Comparison of ENCODE assay signal across 1 cellular context in genomic region chr18:76819411-76820136, GRCh38.
TF ChIP-seq lines count a peak whose summit lies in the region.

No MANE protein-coding gene starts in this region.

TF ChIP-seq in HCT116, 20 proteins besides CTCF, POLR2A, EP300 and RAD21 (continued from another document):
- TF ChIP-seq ZBTB33 (IDR thresholded peaks at IDR 0.05; ENCODE audit: extremely low read depth, insufficient replicate concordance, low read length) (no peak), REST (IDR thresholded peaks at IDR 0.05; ENCODE audit: low read depth) (no peak), ELF1 (IDR thresholded peaks at IDR 0.05; ENCODE audit: borderline replicate concordance, low read depth) (no peak), CEBPB (IDR thresholded peaks at IDR 0.05; ENCODE audit: low read depth) (no peak), SP1 (IDR thresholded peaks at IDR 0.05; ENCODE audit: low read depth) (no peak), EZH2 (IDR thresholded peaks at IDR 0.05) (no peak), POLR2AphosphoS5 (IDR thresholded peaks at IDR 0.05; ENCODE audit: low read depth, low read length) (no peak), FOSL1 (IDR thresholded peaks at IDR 0.05; ENCODE audit: low read depth) (no peak), CBX3 (IDR thresholded peaks at IDR 0.05; ENCODE audit: low read depth) (no peak), SIN3A (IDR thresholded peaks at IDR 0.05; ENCODE audit: low read depth) (no peak), JUND (IDR thresholded peaks at IDR 0.05) (no peak; the same call in 1 of the 2 replicates), EGR1 (IDR thresholded peaks at IDR 0.05; ENCODE audit: low read depth) (no peak), SRF (IDR thresholded peaks at IDR 0.05; ENCODE audit: low read depth) (no peak), MAX (IDR thresholded peaks at IDR 0.05) (no peak)
TF ChIP-seq in HCT116: peak in this region for 0.
